ENCODE assay signal across 6 cellular contexts in genomic region chr7:102328863-102329262, GRCh38. TPM values are rescaled to one million over a fixed set of nuclear protein-coding genes. Genes with fewer than 3 reads are reported as not detected.
"Had no signal": no experiment of that assay in that cellular context is flagged by ENCODE, and none has a peak within 500 bp of the region (broad histone marks: within the 10 kb centered on the region; RNA-seq: fewer than 3 reads in every experiment).

No MANE protein-coding gene starts in this region.

RNA-seq across cellular contexts. Expression of gene SPDYE6, which starts 27.4 kb away (rescaled TPM):
- total RNA-seq: K562, M059J, PC-9, Peyer's patch, Right ventricle myocardium inferior, SJCRH30 had no signal
